ENCODE assay signal across 13 cellular contexts in the genomic region with DNA sequence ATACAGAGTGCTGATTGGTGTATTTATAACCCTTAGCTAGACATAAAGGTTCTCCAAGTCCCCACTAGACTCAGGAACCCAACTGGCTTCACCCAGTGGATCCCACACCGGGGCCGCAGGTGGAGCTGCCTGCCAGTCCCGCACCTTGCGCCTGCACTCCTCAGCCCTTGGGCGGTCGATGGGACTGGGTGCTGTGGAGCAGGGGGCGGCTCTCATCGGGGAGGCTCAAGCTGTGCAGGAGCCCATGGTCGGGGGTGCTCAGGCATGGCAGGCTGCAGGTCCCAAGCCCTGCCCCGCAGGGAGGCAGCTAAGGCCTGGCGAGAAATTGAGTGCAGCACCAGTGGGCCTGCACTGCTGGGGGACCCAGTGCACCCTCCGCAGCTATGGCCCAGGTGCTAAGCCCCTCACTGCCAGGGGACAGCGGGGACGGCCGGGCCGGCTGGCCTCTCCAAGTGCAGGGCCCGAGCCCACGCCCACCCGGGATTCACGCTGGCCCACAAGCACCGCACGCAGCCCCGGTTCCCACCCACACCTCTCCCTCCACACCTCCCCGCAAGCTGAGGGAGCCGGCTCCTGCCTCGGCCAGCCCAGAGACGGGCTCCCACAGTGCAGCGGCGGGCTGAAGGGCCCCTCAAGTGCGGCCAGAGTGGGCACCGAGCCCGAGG. TPM values are rescaled to one million over a fixed set of nuclear protein-coding genes. Genes with fewer than 3 reads are reported as not detected.
DNase-seq lines count a peak whose midpoint lies in the region; ATAC-seq and TF ChIP-seq lines count a peak whose summit lies in the region.
"Not testable (repeated sequence)": the region's sequence is repeated elsewhere in the genome, so short reads cannot be mapped to it uniquely, and the experiment has no call there.
"Had no signal": no experiment of that assay in that cellular context is flagged by ENCODE, and none has a peak within 500 bp of the region (broad histone marks: within the 10 kb centered on the region; RNA-seq: fewer than 3 reads in every experiment).

No MANE protein-coding gene starts in this region.

- not testable (repeated sequence) for H3K36me3 Mint-ChIP-seq in chondrocyte (ENCODE audit: low read depth); stimulated activated memory B cell treated with anti-CD40 and anti-IgM and Interleukin-4, amounts not matched to agents 10 μg/mL and 1 μg/mL and 100 μg/mL, for 72 hours

- H3K27ac Mint-ChIP-seq in chondrocyte (ENCODE audit: unreplicated experiment); stimulated activated memory B cell treated with anti-CD40 and anti-IgM and Interleukin-4, amounts not matched to agents 10 μg/mL and 1 μg/mL and 100 μg/mL, for 72 hours: not testable (repeated sequence)

- H3K4me1 Mint-ChIP-seq in chondrocyte (ENCODE audit: low read depth); stimulated activated memory B cell treated with anti-CD40 and anti-IgM and Interleukin-4, amounts not matched to agents 10 μg/mL and 1 μg/mL and 100 μg/mL, for 72 hours: not testable (repeated sequence)

- not testable (repeated sequence) for TF ChIP-seq CTCF in chondrocyte (IDR thresholded peaks at IDR 0.05)

- not testable (repeated sequence) for H3K4me3 Mint-ChIP-seq in chondrocyte (ENCODE audit: unreplicated experiment); stimulated activated memory B cell treated with anti-CD40 and anti-IgM and Interleukin-4, amounts not matched to agents 10 μg/mL and 1 μg/mL and 100 μg/mL, for 72 hours

- peaks cover 27% of the 10 kb centered on the region for H3K9me3 Mint-ChIP-seq in chondrocyte (ENCODE audit: low read depth)
- not testable (repeated sequence) for H3K9me3 Mint-ChIP-seq in stimulated activated memory B cell treated with anti-CD40 and anti-IgM and Interleukin-4, amounts not matched to agents 10 μg/mL and 1 μg/mL and 100 μg/mL, for 72 hours

- not testable (repeated sequence) for H3K27me3 Mint-ChIP-seq in chondrocyte (ENCODE audit: low read depth)
- H3K27me3 Mint-ChIP-seq in stimulated activated memory B cell treated with anti-CD40 and anti-IgM and Interleukin-4, amounts not matched to agents 10 μg/mL and 1 μg/mL and 100 μg/mL, for 72 hours, result peaks cover 34% of the 10 kb centered on the region

- ATAC-seq in stimulated activated memory B cell treated with anti-CD40 and anti-IgM and Interleukin-4, amounts not matched to agents 10 μg/mL and 1 μg/mL and 100 μg/mL, for 72 hours, result peak; percentile 24

- DNase-seq in chondrocyte (ENCODE audit: low spot score), result peak; percentile 90

RNA-seq across cellular contexts. Expression of a gene that starts 23.6 kb away (rescaled TPM):
- total RNA-seq in chondrocyte, result not detected in 3 replicates
- total RNA-seq: A172; A673; B cell; Caco-2; Calu3; CD4-positive, alpha-beta memory T cell; CD4-positive, alpha-beta T cell; CD4-positive, CD25-positive, alpha-beta regulatory T cell; CD8-positive, alpha-beta memory T cell; CD8-positive, alpha-beta T cell; Daoy had no signal

RNA-seq across cellular contexts. Expression of a gene that starts 44.4 kb away (rescaled TPM):
- total RNA-seq in chondrocyte, result not detected in 3 replicates
- total RNA-seq: A172; A673; B cell; Caco-2; Calu3; CD4-positive, alpha-beta memory T cell; CD4-positive, alpha-beta T cell; CD4-positive, CD25-positive, alpha-beta regulatory T cell; CD8-positive, alpha-beta memory T cell; CD8-positive, alpha-beta T cell; Daoy had no signal
